ENCODE assay signal across 28 cellular contexts in genomic region chr6:118598324-118598723, GRCh38. TPM values are rescaled to one million over a fixed set of nuclear protein-coding genes. Genes with fewer than 3 reads are reported as not detected.
DNase-seq lines count a peak whose midpoint lies in the region; ATAC-seq and TF ChIP-seq lines count a peak whose summit lies in the region.
"Had no signal": no experiment of that assay in that cellular context is flagged by ENCODE, and none has a peak within 500 bp of the region (broad histone marks: within the 10 kb centered on the region; RNA-seq: fewer than 3 reads in every experiment).

No MANE protein-coding gene starts in this region.

- H3K4me1 ChIP-seq in left ventricle myocardium inferior: peaks cover 29% of the 10 kb centered on the region
- peaks cover 0 to 5% (median 0%) of the 10 kb centered on the region in 4 donors for H3K4me1 ChIP-seq in esophagus muscularis mucosa
- no peaks in the 10 kb centered on the region for H3K4me1 ChIP-seq in right lobe of liver

- DNase-seq in activated T-cell treated with anti-CD3 and anti-CD28 coated beads, Interleukin-2, amount 50 U/mL, for 24 hours: no peak
- DNase-seq in activated T-cell treated with anti-CD3 and anti-CD28 coated beads for 4 hours (no peak), left ventricle myocardium inferior (no peak), Right ventricle myocardium inferior (ENCODE audit: missing footprints) (no peak), esophagus muscularis mucosa (ENCODE audit: extremely low spot score) (peak; percentile 50), right lobe of liver (no peak), type B pancreatic cell (ENCODE audit: extremely low spot score, unreplicated experiment) (no peak)
- DNase-seq: DMS53; Kasumi-1; MV-4-11; NCI-H1105; NCI-H146; NCI-H1930; NCI-H446 treated with DMSO at 0.1 percent for 48 hours; NCI-H526; NCI-H82; NK-92 treated with Interleukin-12 subunit alpha and Interleukin-12 subunit beta, amount 100 ng/mL, for 24 hours; PC-3; SHP77 had no signal

- peaks cover 69% of the 10 kb centered on the region for H3K36me3 Mint-ChIP-seq in activated T-cell treated with anti-CD3 and anti-CD28 coated beads, Interleukin-2, amount 50 U/mL, for 24 hours (ENCODE audit: low read depth)
- H3K36me3 Mint-ChIP-seq in type B pancreatic cell: peaks cover 3% of the 10 kb centered on the region

- peak overlapping the region; percentile 1 for H3K27ac Mint-ChIP-seq in activated T-cell treated with anti-CD3 and anti-CD28 coated beads, Interleukin-2, amount 50 U/mL, for 24 hours
- H3K27ac Mint-ChIP-seq in type B pancreatic cell: no peak overlapping the region

- H3K36me3 ChIP-seq in left ventricle myocardium inferior (no peaks in the 10 kb centered on the region), esophagus muscularis mucosa (no peaks in the 10 kb centered on the region), right lobe of liver (no peaks in the 10 kb centered on the region)

- H3K4me3 Mint-ChIP-seq in activated T-cell treated with anti-CD3 and anti-CD28 coated beads, Interleukin-2, amount 50 U/mL, for 24 hours: no peak overlapping the region
- no peak overlapping the region for H3K4me3 Mint-ChIP-seq in type B pancreatic cell

- TF ChIP-seq CTCF in left ventricle myocardium inferior (IDR thresholded peaks at IDR 0.05; ENCODE audit: borderline replicate concordance) (no peak), esophagus muscularis mucosa (IDR thresholded peaks at IDR 0.05) (no peak), right lobe of liver (IDR thresholded peaks at IDR 0.05) (no peak), type B pancreatic cell (conservative IDR thresholded peaks at IDR 0.05) (no peak)

- H3K9me3 ChIP-seq in left ventricle myocardium inferior (replicated peaks): no peaks in the 10 kb centered on the region
- no peaks in the 10 kb centered on the region for H3K9me3 ChIP-seq in esophagus muscularis mucosa
- no peaks in the 10 kb centered on the region for H3K9me3 ChIP-seq in right lobe of liver

- 84% methylated on average over 2 of the region's 2 CpGs for WGBS in esophagus muscularis mucosa
- 69% methylated on average over 2 of the region's 2 CpGs for WGBS in right lobe of liver (ENCODE audit: insufficient coverage, low coverage, low lambda C conversion rate, missing lambda C conversion rate)

- H3K27ac ChIP-seq in left ventricle myocardium inferior (replicated peaks): peak overlapping the region; percentile 17
- no peak overlapping the region for H3K27ac ChIP-seq in esophagus muscularis mucosa (replicated peaks in 1 of 4)
- H3K27ac ChIP-seq in right lobe of liver: no peak overlapping the region

- no peaks in the 10 kb centered on the region for H3K27me3 Mint-ChIP-seq in activated T-cell treated with anti-CD3 and anti-CD28 coated beads, Interleukin-2, amount 50 U/mL, for 24 hours
- no peaks in the 10 kb centered on the region for H3K27me3 Mint-ChIP-seq in type B pancreatic cell

- H3K9me3 Mint-ChIP-seq in activated T-cell treated with anti-CD3 and anti-CD28 coated beads, Interleukin-2, amount 50 U/mL, for 24 hours: peaks cover 5% of the 10 kb centered on the region
- H3K9me3 Mint-ChIP-seq in type B pancreatic cell: peaks cover 6% of the 10 kb centered on the region

- TF ChIP-seq EP300 in esophagus muscularis mucosa (IDR thresholded peaks at IDR 0.05): no peak

- no peak for ATAC-seq in Right ventricle myocardium inferior
- ATAC-seq in right lobe of liver: no peak
- ATAC-seq: HepG2, K562, PC-3 had no signal

- H3K4me1 Mint-ChIP-seq in activated T-cell treated with anti-CD3 and anti-CD28 coated beads, Interleukin-2, amount 50 U/mL, for 24 hours (ENCODE audit: low read depth): peaks cover 59% of the 10 kb centered on the region
- H3K4me1 Mint-ChIP-seq in type B pancreatic cell (ENCODE audit: unreplicated experiment): no peaks in the 10 kb centered on the region

- intact Hi-C loops in left ventricle myocardium inferior (cut with micrococcal nuclease): no loop called here
- intact Hi-C loops in Right ventricle myocardium inferior (cut with DNase I): no loop called here
- intact Hi-C loops in esophagus muscularis mucosa (cut with DNase I): no loop called here
- intact Hi-C loops in right lobe of liver (cut with DNase I): no loop called here

- no peak for TF ChIP-seq POLR2A in esophagus muscularis mucosa (IDR thresholded peaks at IDR 0.05; ENCODE audit: low read depth)
- TF ChIP-seq POLR2A in right lobe of liver (IDR thresholded peaks at IDR 0.05): no peak

- no peaks in the 10 kb centered on the region for H3K27me3 ChIP-seq in left ventricle myocardium inferior (ENCODE audit: low read depth)
- H3K27me3 ChIP-seq in esophagus muscularis mucosa: no peaks in the 10 kb centered on the region
- H3K27me3 ChIP-seq in right lobe of liver: no peaks in the 10 kb centered on the region

- no peak overlapping the region for H3K4me3 ChIP-seq in left ventricle myocardium inferior
- no peak overlapping the region for H3K4me3 ChIP-seq in esophagus muscularis mucosa
- H3K4me3 ChIP-seq in right lobe of liver: no peak overlapping the region
- H3K4me3 ChIP-seq: K562 had no signal

RNA-seq across cellular contexts. Expression of gene PLN, which starts 50.2 kb away (rescaled TPM):
- 2,329 TPM for total RNA-seq in left ventricle myocardium inferior
- 2,685 TPM for total RNA-seq in Right ventricle myocardium inferior
- 100 to 1,000 TPM; 262 to 431 (median 319) TPM for total RNA-seq in esophagus muscularis mucosa
- total RNA-seq in right lobe of liver: under 1 TPM in 4 of 6 experiments, not detected in 2; 0.12 to 0.25 (median 0.20) TPM
- 0.24 and 0.45 TPM in 2 replicates for total RNA-seq in type B pancreatic cell (ENCODE audit: low replicate concordance)
- total RNA-seq: A172, Daoy, G401, HepG2, HT1080, K562, MCF 10A, PC-3, RPMI7951, SK-MEL-5 had no signal

RNA-seq across cellular contexts. Expression of gene CEP85L, which starts 53.1 kb away (rescaled TPM):
- 11.5 TPM for total RNA-seq in left ventricle myocardium inferior
- total RNA-seq in Right ventricle myocardium inferior: 16.7 TPM
- 10 to 100 TPM; 12.6 to 16.2 (median 13.4) TPM for total RNA-seq in esophagus muscularis mucosa
- 1 to 10 TPM; 2.9 to 8.7 (median 4.1) TPM for total RNA-seq in right lobe of liver
- 8.9 and 16.1 TPM in 2 replicates for total RNA-seq in type B pancreatic cell (ENCODE audit: low replicate concordance)

Comparison
In these comparisons a context has a peak if more than half of its experiments do, and no peak if none do; other contexts are left out.
1. RNA of gene PLN, which starts 50.2 kb away (total RNA-seq): 2,685 TPM in Right ventricle myocardium inferior (single experiment), 2,329 TPM in left ventricle myocardium inferior (single experiment) and 262 to 431 TPM in esophagus muscularis mucosa; 0.24 to 0.45 TPM in type B pancreatic cell and 0.12 to 0.25 TPM in right lobe of liver; every median in the first group is over 100 times any median in the second.